1 cellular context compared by ENCODE assay signal in the genomic region with DNA sequence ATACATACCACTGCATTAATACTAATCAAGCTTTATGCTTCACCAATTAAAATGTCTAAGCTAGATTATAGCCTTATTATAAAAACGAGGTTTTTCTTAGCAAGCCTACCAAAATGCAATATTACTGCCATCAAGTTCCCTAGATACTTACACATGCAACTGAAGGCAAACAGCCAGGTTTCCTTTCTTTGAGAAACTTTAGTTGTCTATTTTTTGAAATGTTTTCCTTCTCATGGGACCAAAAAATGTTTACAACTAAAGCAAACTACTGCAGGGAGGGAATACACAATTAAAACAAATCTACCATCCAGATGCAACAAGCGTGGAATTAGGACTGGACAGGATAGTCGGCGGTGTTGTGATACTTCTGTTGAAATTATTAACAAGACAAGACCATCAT.
TF ChIP-seq lines count a peak whose summit lies in the region.

No MANE protein-coding gene starts in this region.

TF ChIP-seq in H1, 55 proteins besides CTCF, POLR2A, EP300 and RAD21:
- TF ChIP-seq JUND (IDR thresholded peaks at IDR 0.05; ENCODE audit: low read length) (no peak), SP2 (IDR thresholded peaks at IDR 0.05; ENCODE audit: low read length) (no peak), PHF8 (conservative IDR thresholded peaks at IDR 0.05; ENCODE audit: low read depth, low read length) (no peak), KDM5A (IDR thresholded peaks at IDR 0.05; ENCODE audit: low read length) (no peak), SIN3A (conservative IDR thresholded peaks at IDR 0.05 in 1 of 2, IDR thresholded peaks at IDR 0.05 in 1 of 2; ENCODE audit: low read depth in 1 of 2, low read length in 2 of 2) (no peak), TEAD4 (IDR thresholded peaks at IDR 0.05; ENCODE audit: low read depth, low read length) (no peak), SAP30 (IDR thresholded peaks at IDR 0.05; ENCODE audit: insufficient read depth, insufficient replicate concordance, low read length) (no peak), TAF7 (optimal IDR thresholded peaks at IDR 0.05; ENCODE audit: borderline replicate concordance, low read depth, low read length) (no peak), BRCA1 (IDR thresholded peaks at IDR 0.05; ENCODE audit: low read depth, low read length) (no peak), RNF2 (IDR thresholded peaks at IDR 0.05; ENCODE audit: borderline replicate concordance, low read depth, low read length, missing control alignments, poor library complexity, severe bottlenecking) (no peak), YY1 (IDR thresholded peaks at IDR 0.05; ENCODE audit: low read depth, low read length) (no peak), KDM1A (IDR thresholded peaks at IDR 0.05; ENCODE audit: borderline replicate concordance, low read length) (no peak), SIRT6 (IDR thresholded peaks at IDR 0.05; ENCODE audit: low read length) (no peak), NRF1 (IDR thresholded peaks at IDR 0.05; ENCODE audit: low read depth, low read length) (no peak), RXRA (IDR thresholded peaks at IDR 0.05; ENCODE audit: insufficient read depth, low read depth, low read length) (no peak), MAFK (IDR thresholded peaks at IDR 0.05; ENCODE audit: low read depth, low read length) (no peak), POU5F1 (IDR thresholded peaks at IDR 0.05; ENCODE audit: low read depth, low read length) (no peak)
- TF ChIP-seq, protein P1, sequence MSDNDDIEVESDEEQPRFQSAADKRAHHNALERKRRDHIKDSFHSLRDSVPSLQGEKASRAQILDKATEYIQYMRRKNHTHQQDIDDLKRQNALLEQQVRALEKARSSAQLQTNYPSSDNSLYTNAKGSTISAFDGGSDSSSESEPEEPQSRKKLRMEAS (IDR thresholded peaks at IDR 0.05): no peak
- TF ChIP-seq, protein P2, sequence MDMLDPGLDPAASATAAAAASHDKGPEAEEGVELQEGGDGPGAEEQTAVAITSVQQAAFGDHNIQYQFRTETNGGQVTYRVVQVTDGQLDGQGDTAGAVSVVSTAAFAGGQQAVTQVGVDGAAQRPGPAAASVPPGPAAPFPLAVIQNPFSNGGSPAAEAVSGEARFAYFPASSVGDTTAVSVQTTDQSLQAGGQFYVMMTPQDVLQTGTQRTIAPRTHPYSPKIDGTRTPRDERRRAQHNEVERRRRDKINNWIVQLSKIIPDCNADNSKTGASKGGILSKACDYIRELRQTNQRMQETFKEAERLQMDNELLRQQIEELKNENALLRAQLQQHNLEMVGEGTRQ (IDR thresholded peaks at IDR 0.05; ENCODE audit: low read length): no peak
